9 cellular contexts compared by ENCODE assay signal in genomic region chr2:96526615-96527014, GRCh38. TPM values are rescaled to one million over a fixed set of nuclear protein-coding genes. Genes with fewer than 3 reads are reported as not detected.
DNase-seq lines count a peak whose midpoint lies in the region; ATAC-seq and TF ChIP-seq lines count a peak whose summit lies in the region.
"Had no signal": no experiment of that assay in that cellular context is flagged by ENCODE, and none has a peak within 500 bp of the region (broad histone marks: within the 10 kb centered on the region; RNA-seq: fewer than 3 reads in every experiment).

No MANE protein-coding gene starts in this region.

- H3K4me3 ChIP-seq in lower lobe of right lung, result peak overlapping the region; percentile 57
- peak overlapping the region in 2 of 5 donors; percentile 65 to 71 for H3K4me3 ChIP-seq in subcutaneous abdominal adipose tissue (ENCODE audit: low read depth in 1 of 5, low read length in 5 of 5)
- no peak overlapping the region for H3K4me3 ChIP-seq in brain microvascular endothelial cell (ENCODE audit: low read depth, low read length)

- H3K36me3 Mint-ChIP-seq in activated T-cell treated with anti-CD3 and anti-CD28 coated beads, Interleukin-2, amount 50 U/mL, for 4 hours (ENCODE audit: insufficient read depth), result no peaks in the 10 kb centered on the region
- no peaks in the 10 kb centered on the region for H3K36me3 Mint-ChIP-seq in activated CD8-positive, alpha-beta memory T cell treated with anti-CD3 and anti-CD28 coated beads, Interleukin-2, amount 10 ng/mL, durations not matched to agents 7 days and 5 days

- H3K36me3 ChIP-seq in lower lobe of right lung, result no peaks in the 10 kb centered on the region
- H3K36me3 ChIP-seq in subcutaneous abdominal adipose tissue (ENCODE audit: control insufficient read depth in 5 of 5, insufficient read depth in 5 of 5, low read length in 5 of 5), result no peaks in the 10 kb centered on the region
- no peaks in the 10 kb centered on the region for H3K36me3 ChIP-seq in brain microvascular endothelial cell (replicated peaks)
- H3K36me3 ChIP-seq: SJCRH30 had no signal

- H3K9me3 Mint-ChIP-seq in activated T-cell treated with anti-CD3 and anti-CD28 coated beads, Interleukin-2, amount 50 U/mL, for 4 hours, result no peaks in the 10 kb centered on the region
- no peaks in the 10 kb centered on the region for H3K9me3 Mint-ChIP-seq in activated CD8-positive, alpha-beta memory T cell treated with anti-CD3 and anti-CD28 coated beads, Interleukin-2, amount 10 ng/mL, durations not matched to agents 7 days and 5 days (ENCODE audit: low read depth)

- H3K27ac Mint-ChIP-seq in activated CD8-positive, alpha-beta memory T cell treated with anti-CD3 and anti-CD28 coated beads, Interleukin-2, amount 10 ng/mL, durations not matched to agents 7 days and 5 days, result peak overlapping the region; percentile 75

- peaks cover 33% of the 10 kb centered on the region for H3K4me1 ChIP-seq in lower lobe of right lung
- H3K4me1 ChIP-seq in subcutaneous abdominal adipose tissue (ENCODE audit: control insufficient read depth in 5 of 5, insufficient read depth in 5 of 5, low read length in 5 of 5), result peaks cover 8 to 42% (median 36%) of the 10 kb centered on the region in 5 donors

- ATAC-seq in activated T-cell treated with anti-CD3 and anti-CD28 coated beads, Interleukin-2, amount 50 U/mL, for 4 hours, result no peak
- ATAC-seq in activated CD8-positive, alpha-beta memory T cell treated with anti-CD3 and anti-CD28 coated beads, Interleukin-2, amount 10 ng/mL, durations not matched to agents 7 days and 5 days, result no peak
- ATAC-seq in lower lobe of right lung (no peak), GM21825 (IDR thresholded peaks at IDR 0.05; ENCODE audit: unreplicated experiment) (no peak)

- CTCF ChIA-PET in activated CD8-positive, alpha-beta memory T cell treated with anti-CD3 and anti-CD28 coated beads, Interleukin-2, amount 10 ng/mL, durations not matched to agents 7 days and 5 days (lab: Charles Lee), result interaction anchor here (0.8 to 7.6 kb wide), 8 partner anchors 9 to 119 kb away, joined by 3 to 70 read pairs (median 5); partner anchors contain the start of gene ARID5A

- H3K4me3 Mint-ChIP-seq in activated T-cell treated with anti-CD3 and anti-CD28 coated beads, Interleukin-2, amount 50 U/mL, for 4 hours, result peak overlapping the region; percentile 76
- peak overlapping the region; percentile 43 for H3K4me3 Mint-ChIP-seq in activated CD8-positive, alpha-beta memory T cell treated with anti-CD3 and anti-CD28 coated beads, Interleukin-2, amount 10 ng/mL, durations not matched to agents 7 days and 5 days

- intact Hi-C loops in lower lobe of right lung (cut with DNase I), result no loop called here

- H3K27ac ChIP-seq in lower lobe of right lung, result no peak overlapping the region
- H3K27ac ChIP-seq in subcutaneous abdominal adipose tissue (ENCODE audit: low read depth, low read length), result peak overlapping the region; percentile 23
- no peak overlapping the region for H3K27ac ChIP-seq in brain microvascular endothelial cell
- H3K27ac ChIP-seq: SJCRH30 had no signal

- no peak for TF ChIP-seq CTCF in lower lobe of right lung (IDR thresholded peaks at IDR 0.05)
- no peak for TF ChIP-seq CTCF in brain microvascular endothelial cell (IDR thresholded peaks at IDR 0.05; ENCODE audit: low read depth, low read length, missing control alignments)

- H3K9me3 ChIP-seq in lower lobe of right lung, result no peaks in the 10 kb centered on the region
- no peaks in the 10 kb centered on the region for H3K9me3 ChIP-seq in subcutaneous abdominal adipose tissue (ENCODE audit: control insufficient read depth in 5 of 5, low read length in 5 of 5)
- H3K9me3 ChIP-seq: SJCRH30 had no signal

- in situ Hi-C loops in brain microvascular endothelial cell (cut with HindIII; ENCODE audit: low pct_ligation_motif_present, low sequenced_read_pairs), result no loop called here

- peaks cover 62% of the 10 kb centered on the region for H3K4me1 Mint-ChIP-seq in activated T-cell treated with anti-CD3 and anti-CD28 coated beads, Interleukin-2, amount 50 U/mL, for 4 hours (ENCODE audit: low read depth)
- H3K4me1 Mint-ChIP-seq in activated CD8-positive, alpha-beta memory T cell treated with anti-CD3 and anti-CD28 coated beads, Interleukin-2, amount 10 ng/mL, durations not matched to agents 7 days and 5 days, result peaks cover 93% of the 10 kb centered on the region

- DNase-seq in activated T-cell treated with anti-CD3 and anti-CD28 coated beads, Interleukin-2, amount 50 U/mL, for 4 hours, result no peak
- no peak for DNase-seq in activated T-cell treated with anti-CD3 and anti-CD28 coated beads, Interleukin-2, amount 50 U/mL, for 48 hours
- no peak for DNase-seq in activated CD8-positive, alpha-beta memory T cell treated with anti-CD3 and anti-CD28 coated beads, Interleukin-2, amount 10 ng/mL, durations not matched to agents 7 days and 5 days
- no peak for DNase-seq in lower lobe of right lung
- no peak for DNase-seq in brain microvascular endothelial cell
- no peak for DNase-seq in stimulated activated CD4-positive, alpha-beta T cell treated with anti-CD3 and anti-CD28 coated beads, Interleukin-4, amount 100 ng/mL, for 4 hours

- H3K27me3 Mint-ChIP-seq in activated T-cell treated with anti-CD3 and anti-CD28 coated beads, Interleukin-2, amount 50 U/mL, for 4 hours (ENCODE audit: low read depth), result no peaks in the 10 kb centered on the region
- no peaks in the 10 kb centered on the region for H3K27me3 Mint-ChIP-seq in activated CD8-positive, alpha-beta memory T cell treated with anti-CD3 and anti-CD28 coated beads, Interleukin-2, amount 10 ng/mL, durations not matched to agents 7 days and 5 days

- H3K27me3 ChIP-seq in lower lobe of right lung (ENCODE audit: low read depth) (no peaks in the 10 kb centered on the region), subcutaneous abdominal adipose tissue (ENCODE audit: control insufficient read depth in 5 of 5, insufficient read depth in 4 of 5, low read length in 5 of 5) (peaks cover 0 to 12% (median 0%) of the 10 kb centered on the region in 5 donors), brain microvascular endothelial cell (replicated peaks) (no peaks in the 10 kb centered on the region)

- peak overlapping the region in 2 of 5 donors; percentile 1 to 78 for H3K9ac ChIP-seq in subcutaneous abdominal adipose tissue (ENCODE audit: low read length in 5 of 5)

RNA-seq across cellular contexts. Expression of gene ARID5A, which starts 9.9 kb away (rescaled TPM):
- total RNA-seq in activated T-cell treated with anti-CD3 and anti-CD28 coated beads, Interleukin-2, amount 50 U/mL, for 4 hours, result 100 to 1,000 TPM; 131 to 169 (median 132) TPM
- total RNA-seq in activated CD8-positive, alpha-beta memory T cell treated with anti-CD3 and anti-CD28 coated beads, Interleukin-2, amount 10 ng/mL, durations not matched to agents 7 days and 5 days, result 10 to 100 TPM; 57.9 to 70.5 TPM
- 27.7 TPM for total RNA-seq in lower lobe of right lung

RNA-seq across cellular contexts. Expression of gene NEURL3, which starts 21.5 kb away (rescaled TPM):
- total RNA-seq in activated T-cell treated with anti-CD3 and anti-CD28 coated beads, Interleukin-2, amount 50 U/mL, for 4 hours, result under 1 TPM in 2 of 3 donors, not detected in 1; 0.26 to 0.38 TPM
- under 1 TPM; 0.38 to 0.52 TPM for total RNA-seq in activated CD8-positive, alpha-beta memory T cell treated with anti-CD3 and anti-CD28 coated beads, Interleukin-2, amount 10 ng/mL, durations not matched to agents 7 days and 5 days
- total RNA-seq in lower lobe of right lung, result 0.27 TPM
- total RNA-seq: SJCRH30 had no signal
